ENCODE assay signal across 15 cellular contexts in genomic region chr1:218390625-218391024, GRCh38.
A peak's percentile ranks its signal among the peaks of the same experiment; 100 is the strongest.
DNase-seq lines count a peak whose midpoint lies in the region; ATAC-seq and TF ChIP-seq lines count a peak whose summit lies in the region.
"Had no signal": no experiment of that assay in that cellular context is flagged by ENCODE, and none has a peak within 500 bp of the region (broad histone marks: within the 10 kb centered on the region; RNA-seq: fewer than 3 reads in every experiment).

No MANE protein-coding gene starts in this region.

- TF ChIP-seq CTCF in cardiac fibroblast (IDR thresholded peaks at IDR 0.05; ENCODE audit: low read depth, low read length) (no peak), retinal pigment epithelial cell (conservative IDR thresholded peaks at IDR 0.05; ENCODE audit: low read depth, low read length) (no peak)

- H3K4me3 ChIP-seq in cardiac fibroblast (replicated peaks in 1 of 2; ENCODE audit: low read depth in 2 of 2, low read length in 2 of 2), result no peak overlapping the region
- no peak overlapping the region for H3K4me3 ChIP-seq in retinal pigment epithelial cell (ENCODE audit: low read length)

- ATAC-seq in HG03439 (IDR thresholded peaks at IDR 0.05; ENCODE audit: unreplicated experiment), result no peak

- DNase-seq in NCI-H510A treated with DMSO at 0.1 percent for 48 hours (lab: John Stamatoyannopoulos, UW) (peak; percentile 25), NCI-H510A (lab: John Stamatoyannopoulos, UW) (no peak), NCI-H345 treated with DMSO at 0.1 percent for 48 hours (lab: John Stamatoyannopoulos, UW; ENCODE audit: unreplicated experiment) (peak; percentile 26), cardiac fibroblast (ENCODE audit: low read depth in 2 of 2) (peak; percentile 59 to 79), retinal pigment epithelial cell (ENCODE audit: low read depth) (peak; percentile 93), OCI-M1 (lab: John Stamatoyannopoulos, UW) (no peak), kidney glomerular epithelial cell (lab: John Stamatoyannopoulos, UW) (no peak)
- DNase-seq: activated CD4-positive, alpha-beta T cell treated with anti-CD3 and anti-CD28 coated beads, Interleukin-2, amount 50 U/mL, for 1 hour; anterior cingulate cortex; foreskin melanocyte; immature natural killer cell; NCI-H226; occipital lobe; T1000 had no signal

Comparison
In these comparisons a context has a peak if more than half of its experiments do, and no peak if none do; other contexts are left out.
1. DNase-seq: peak in NCI-H510A treated with DMSO at 0.1 percent for 48 hours (single experiment), NCI-H345 treated with DMSO at 0.1 percent for 48 hours (single experiment), cardiac fibroblast (2 of 2) and retinal pigment epithelial cell (single experiment); none in NCI-H510A (single experiment), OCI-M1 (single experiment) and kidney glomerular epithelial cell (single experiment).